28 cellular contexts compared by ENCODE assay signal in genomic region chr5:167392252-167392651, GRCh38.
"Had no signal": no experiment of that assay in that cellular context is flagged by ENCODE, and none has a peak within 500 bp of the region (broad histone marks: within the 10 kb centered on the region; RNA-seq: fewer than 3 reads in every experiment).

No MANE protein-coding gene starts in this region.

- H3K9me3 ChIP-seq: adrenal gland, body of pancreas, breast epithelium, SJSA1, SK-N-SH had no signal

- H3K27ac ChIP-seq: adrenal gland, body of pancreas, breast epithelium, KMS-11, SJSA1 had no signal

- H3K4me3 ChIP-seq: adrenal gland, body of pancreas, breast epithelium, SJSA1 had no signal

- H3K27me3 ChIP-seq: adrenal gland, body of pancreas, breast epithelium, SJSA1 had no signal

- H3K36me3 ChIP-seq: adrenal gland, breast epithelium, SJSA1 had no signal

- H3K4me2 ChIP-seq: KMS-11, SK-N-SH had no signal

- DNase-seq: activated B cell treated with CpG ODN at 0.5 μM for 24 hours; activated CD4-positive, alpha-beta memory T cell treated with anti-CD3 and anti-CD28 coated beads for 36 hours; activated CD4-positive, alpha-beta T cell treated with anti-CD3 and anti-CD28 coated beads for 4 hours; activated CD4-positive, alpha-beta T cell treated with anti-CD3 and anti-CD28 coated beads, Interleukin-2, amount 50 U/mL, for 1 hour; activated CD4-positive, CD25-positive, alpha-beta regulatory T cell treated with anti-CD3 and anti-CD28 coated beads, Interleukin-2, amount 50 U/mL, for 72 hours; activated CD8-positive, alpha-beta memory T cell treated with anti-CD3 and anti-CD28 coated beads, Interleukin-2, amount 50 U/mL, for 4 hours; activated gamma-delta T cell treated with Interleukin-2 at 50 U/mL for 16 hours; activated naive CD4-positive, alpha-beta T cell treated with anti-CD3 and anti-CD28 coated beads for 36 hours; activated T-cell treated with anti-CD3 and anti-CD28 coated beads for 4 hours; activated T-cell treated with anti-CD3 and anti-CD28 coated beads, Interleukin-2, amount 50 U/mL, for 4 hours; adrenal gland; body of pancreas; MM.1S; MV-4-11; NCI-H1092; NCI-H1436 treated with DMSO at 0.1 percent for 48 hours; NCI-H1694 treated with DMSO at 0.1 percent for 48 hours; NCI-H2029; NCI-H345; NCI-H526; NCI-H748 treated with DMSO at 0.1 percent for 48 hours; OCI-M1; SHP77 treated with DMSO at 0.1 percent for 48 hours; SK-N-SH had no signal

- ATAC-seq: activated naive CD4-positive, alpha-beta T cell treated with anti-CD3 and anti-CD28 coated beads, Interleukin-2, amount 50 U/mL, for 72 hours; activated T-cell treated with anti-CD3 and anti-CD28 coated beads, Interleukin-2, amount 50 U/mL, for 4 hours; body of pancreas had no signal

- H3K4me1 ChIP-seq: adrenal gland, breast epithelium, SJSA1 had no signal

- H3K9ac ChIP-seq: KMS-11, SK-N-SH had no signal
